Comparison of ENCODE assay signal across 9 cellular contexts in genomic region chr7:152158801-152159587, GRCh38.
DNase-seq lines count a peak whose midpoint lies in the region; ATAC-seq lines count a peak whose summit lies in the region.
"Had no signal": no experiment of that assay in that cellular context is flagged by ENCODE, and none has a peak within 500 bp of the region (broad histone marks: within the 10 kb centered on the region; RNA-seq: fewer than 3 reads in every experiment).

No MANE protein-coding gene starts in this region.

- peak overlapping the region; percentile 53 for H3K4me3 ChIP-seq in Karpas-422 (ENCODE audit: low read length)

- no peaks in the 10 kb centered on the region for H3K27me3 ChIP-seq in Karpas-422 (ENCODE audit: low read length)

- H2AFZ ChIP-seq in Karpas-422 (ENCODE audit: low read length), result no peak overlapping the region

- ATAC-seq in GM18861 (IDR thresholded peaks at IDR 0.05; ENCODE audit: unreplicated experiment) (peak; percentile 87), GM21825 (IDR thresholded peaks at IDR 0.05; ENCODE audit: unreplicated experiment) (peak; percentile 87)
- ATAC-seq: WTC11 had no signal

- peaks cover 55% of the 10 kb centered on the region for H3K36me3 ChIP-seq in Karpas-422 (ENCODE audit: insufficient read depth, low read length)

- H3K4me2 ChIP-seq in Karpas-422 (ENCODE audit: low read depth, low read length, poor library complexity, severe bottlenecking), result peak overlapping the region; percentile 72

- intact Hi-C loops in cardiac septum (cut with DNase I), result no loop called here

- H3K4me1 ChIP-seq in Karpas-422 (ENCODE audit: low read length), result peaks cover 69% of the 10 kb centered on the region

- peaks cover 33% of the 10 kb centered on the region for H3K79me2 ChIP-seq in Karpas-422 (ENCODE audit: low read length)

- DNase-seq in Karpas-422, result peak; percentile 95
- DNase-seq in medulla oblongata (ENCODE audit: extremely low spot score), result peak; percentile 33
- no peak for DNase-seq in NCI-H2081 treated with DMSO at 0.1 percent for 48 hours (lab: John Stamatoyannopoulos, UW)
- DNase-seq in cardiac septum (ENCODE audit: low spot score), result no peak
- no peak for DNase-seq in HuH-7.5 (ENCODE audit: low spot score)
- DNase-seq in NCI-H1694 (lab: John Stamatoyannopoulos, UW), result no peak

- H3K27ac ChIP-seq in Karpas-422 (ENCODE audit: low read length), result peak overlapping the region; percentile 93

- H3K9me3 ChIP-seq in Karpas-422 (ENCODE audit: low read length), result no peaks in the 10 kb centered on the region

- no peaks in the 10 kb centered on the region for H4K20me1 ChIP-seq in Karpas-422 (ENCODE audit: insufficient read depth, low read depth, low read length)

- H3K9me2 ChIP-seq in Karpas-422 (replicated peaks; ENCODE audit: insufficient read depth, low read length), result no peaks in the 10 kb centered on the region

- H3K9ac ChIP-seq in Karpas-422 (ENCODE audit: low read length), result peak overlapping the region; percentile 50

Comparison
In these comparisons a context has a peak if more than half of its experiments do, and no peak if none do; other contexts are left out.
1. DNase-seq: peak in Karpas-422 (single experiment) and medulla oblongata (single experiment); none in NCI-H2081 treated with DMSO at 0.1 percent for 48 hours (single experiment), cardiac septum (single experiment), HuH-7.5 (single experiment) and NCI-H1694 (single experiment).